ENCODE assay signal across 40 cellular contexts in the genomic region with DNA sequence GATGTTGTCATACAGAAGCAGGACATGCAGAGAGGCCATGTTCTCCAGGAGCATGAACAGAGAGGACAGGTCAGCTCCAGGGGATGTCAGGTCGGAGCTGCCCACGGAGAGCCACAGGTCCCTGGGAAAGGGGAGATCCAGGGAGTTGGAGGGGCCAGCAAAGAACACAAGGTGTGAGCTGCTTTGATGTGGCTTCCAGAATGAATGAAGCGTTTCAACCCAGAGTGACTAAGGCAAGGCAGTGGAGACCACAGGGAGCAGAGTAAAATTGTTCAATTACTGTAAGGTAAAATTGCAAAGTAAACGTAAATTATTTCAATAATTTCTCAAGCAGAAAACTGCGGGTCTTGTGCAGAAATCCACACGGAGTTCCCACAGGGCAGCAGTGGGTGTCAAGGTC. TPM values are rescaled to one million over a fixed set of nuclear protein-coding genes. Genes with fewer than 3 reads are reported as not detected.
"Had no signal": no experiment of that assay in that cellular context is flagged by ENCODE, and none has a peak within 500 bp of the region (broad histone marks: within the 10 kb centered on the region; RNA-seq: fewer than 3 reads in every experiment).

No MANE protein-coding gene starts in this region.

- H3K36me3 Mint-ChIP-seq: activated naive CD4-positive, alpha-beta T cell treated with anti-CD3 and anti-CD28 coated beads, Interleukin-2, amount 10 ng/mL, durations not matched to agents 7 days and 5 days; activated naive CD4-positive, alpha-beta T cell treated with anti-CD3 and anti-CD28 coated beads, Interleukin-2, amount 50 U/mL, for 24 hours; activated naive CD8-positive, alpha-beta T cell; activated naive CD8-positive, alpha-beta T cell treated with anti-CD3 and anti-CD28 coated beads for 36 hours; activated naive CD8-positive, alpha-beta T cell treated with anti-CD3 and anti-CD28 coated beads, Interleukin-2, amount 10 ng/mL, durations not matched to agents 7 days and 5 days; brain had no signal

- ATAC-seq: activated naive CD8-positive, alpha-beta T cell treated with anti-CD3 and anti-CD28 coated beads, Interleukin-2, amount 50 U/mL, for 24 hours; activated T-cell treated with anti-CD3 and anti-CD28 coated beads, Interleukin-2, amount 50 U/mL, for 4 hours; activated T-cell treated with anti-CD3 and anti-CD28 coated beads, Interleukin-2, amount 50 U/mL, for 72 hours; activated T-helper 17 cell treated with anti-CD3 and anti-CD28 coated beads, Interleukin-2, amount 50 U/mL, for 72 hours; body of pancreas had no signal

- H3K27ac Mint-ChIP-seq: activated naive CD4-positive, alpha-beta T cell treated with anti-CD3 and anti-CD28 coated beads for 36 hours; activated naive CD4-positive, alpha-beta T cell treated with anti-CD3 and anti-CD28 coated beads, Interleukin-2, amount 10 ng/mL, durations not matched to agents 7 days and 5 days; activated naive CD4-positive, alpha-beta T cell treated with anti-CD3 and anti-CD28 coated beads, Interleukin-2, amount 50 U/mL, for 24 hours; activated naive CD8-positive, alpha-beta T cell; activated naive CD8-positive, alpha-beta T cell treated with anti-CD3 and anti-CD28 coated beads for 36 hours; activated naive CD8-positive, alpha-beta T cell treated with anti-CD3 and anti-CD28 coated beads, Interleukin-2, amount 10 ng/mL, durations not matched to agents 7 days and 5 days; activated naive CD8-positive, alpha-beta T cell treated with anti-CD3 and anti-CD28 coated beads, Interleukin-2, amount 50 U/mL, for 24 hours; activated T-cell treated with anti-CD3 and anti-CD28 coated beads, Interleukin-2, amount 50 U/mL, for 24 hours; activated T-cell treated with anti-CD3 and anti-CD28 coated beads, Interleukin-2, amount 50 U/mL, for 72 hours; activated T-helper 1 cell treated with anti-CD3 and anti-CD28 coated beads, Interleukin-12 subunit alpha, Interleukin-12 subunit beta, Interleukin-2, Interleukin-4 antibody, amounts not matched to agents 30 ng/mL and 10 ng/mL and 1 ng/mL, durations not matched to agents 14 hours and 24 hours and 36 hours; activated T-helper 17 cell treated with anti-CD3 and anti-CD28 coated beads, Interleukin-2, amount 50 U/mL, for 72 hours; activated T-helper 2 cell treated with anti-CD3 and anti-CD28 coated beads, Interferon-gamma antibody, Interleukin-2, Interleukin-4, amounts not matched to agents 10 μg/mL and 5 μg/mL and 100 μg/mL, durations not matched to agents 14 hours and 24 hours and 36 hours; brain had no signal

- DNase-seq: activated effector memory CD4-positive, alpha-beta T cell treated with anti-CD3 and anti-CD28 coated beads, Interleukin-2, amount 50 U/mL, for 16 hours; activated effector memory CD4-positive, alpha-beta T cell treated with Interleukin-2 at 50 U/mL for 16 hours; activated gamma-delta T cell; activated gamma-delta T cell treated with Interleukin-2 at 50 U/mL for 16 hours; activated naive CD4-positive, alpha-beta T cell treated with anti-CD3 and anti-CD28 coated beads for 36 hours; activated naive CD4-positive, alpha-beta T cell treated with anti-CD3 and anti-CD28 coated beads, Interleukin-2, amount 10 ng/mL, durations not matched to agents 7 days and 5 days; activated naive CD4-positive, alpha-beta T cell treated with anti-CD3 and anti-CD28 coated beads, Interleukin-2, amount 50 U/mL, for 16 hours; activated naive CD4-positive, alpha-beta T cell treated with Interleukin-2 at 50 U/mL for 16 hours; activated naive CD8-positive, alpha-beta T cell treated with anti-CD3 and anti-CD28 coated beads for 36 hours; activated naive CD8-positive, alpha-beta T cell treated with anti-CD3 and anti-CD28 coated beads, Interleukin-2, amount 10 ng/mL, durations not matched to agents 7 days and 5 days; activated naive CD8-positive, alpha-beta T cell treated with anti-CD3 and anti-CD28 coated beads, Interleukin-2, amount 50 U/mL, for 24 hours; activated T-cell treated with anti-CD3 and anti-CD28 coated beads, Interleukin-2, amount 50 U/mL, for 24 hours; activated T-cell treated with anti-CD3 and anti-CD28 coated beads, Interleukin-2, amount 50 U/mL, for 4 hours; activated T-cell treated with anti-CD3 and anti-CD28 coated beads, Interleukin-2, amount 50 U/mL, for 48 hours; activated T-cell treated with anti-CD3 and anti-CD28 coated beads, Interleukin-2, amount 50 U/mL, for 72 hours; adrenal gland; amniotic stem cell; amygdala; anterior cingulate cortex; aorta; body of pancreas; brain microvascular endothelial cell; caudate nucleus; central memory CD4-positive, alpha-beta T cell; cerebellar nuclear complex had no signal

- H3K9me3 Mint-ChIP-seq: activated naive CD4-positive, alpha-beta T cell treated with anti-CD3 and anti-CD28 coated beads for 36 hours; activated naive CD4-positive, alpha-beta T cell treated with anti-CD3 and anti-CD28 coated beads, Interleukin-2, amount 10 ng/mL, durations not matched to agents 7 days and 5 days; activated naive CD4-positive, alpha-beta T cell treated with anti-CD3 and anti-CD28 coated beads, Interleukin-2, amount 50 U/mL, for 24 hours; activated naive CD8-positive, alpha-beta T cell treated with anti-CD3 and anti-CD28 coated beads for 36 hours; activated naive CD8-positive, alpha-beta T cell treated with anti-CD3 and anti-CD28 coated beads, Interleukin-2, amount 10 ng/mL, durations not matched to agents 7 days and 5 days; activated naive CD8-positive, alpha-beta T cell treated with anti-CD3 and anti-CD28 coated beads, Interleukin-2, amount 50 U/mL, for 24 hours; activated T-cell treated with anti-CD3 and anti-CD28 coated beads, Interleukin-2, amount 50 U/mL, for 24 hours; activated T-cell treated with anti-CD3 and anti-CD28 coated beads, Interleukin-2, amount 50 U/mL, for 4 hours; activated T-cell treated with anti-CD3 and anti-CD28 coated beads, Interleukin-2, amount 50 U/mL, for 72 hours; activated T-helper 1 cell treated with anti-CD3 and anti-CD28 coated beads, Interleukin-12 subunit alpha, Interleukin-12 subunit beta, Interleukin-2, Interleukin-4 antibody, amounts not matched to agents 30 ng/mL and 10 ng/mL and 1 ng/mL, durations not matched to agents 14 hours and 24 hours and 36 hours; activated T-helper 17 cell treated with anti-CD3 and anti-CD28 coated beads, Interleukin-2, amount 50 U/mL, for 72 hours; activated T-helper 2 cell treated with anti-CD3 and anti-CD28 coated beads, Interferon-gamma antibody, Interleukin-2, Interleukin-4, amounts not matched to agents 10 μg/mL and 5 μg/mL and 100 μg/mL, durations not matched to agents 14 hours and 24 hours and 36 hours; brain; central memory CD8-positive, alpha-beta T cell had no signal

RNA-seq across cellular contexts. Expression of a gene that starts 5.6 kb away (rescaled TPM):
- total RNA-seq: activated naive CD4-positive, alpha-beta T cell treated with anti-CD3 and anti-CD28 coated beads for 36 hours; activated naive CD8-positive, alpha-beta T cell treated with anti-CD3 and anti-CD28 coated beads for 36 hours; activated naive CD8-positive, alpha-beta T cell treated with anti-CD3 and anti-CD28 coated beads, Interleukin-2, amount 10 ng/mL, durations not matched to agents 7 days and 5 days; activated T-cell treated with anti-CD3 and anti-CD28 coated beads, Interleukin-2, amount 50 U/mL, for 4 hours; activated T-cell treated with anti-CD3 and anti-CD28 coated beads, Interleukin-2, amount 50 U/mL, for 72 hours; activated T-helper 1 cell treated with anti-CD3 and anti-CD28 coated beads, Interleukin-12 subunit alpha, Interleukin-12 subunit beta, Interleukin-2, Interleukin-4 antibody, amounts not matched to agents 30 ng/mL and 10 ng/mL and 1 ng/mL, durations not matched to agents 14 hours and 24 hours and 36 hours; activated T-helper 17 cell treated with anti-CD3 and anti-CD28 coated beads, Interleukin-2, amount 50 U/mL, for 72 hours; activated T-helper 2 cell treated with anti-CD3 and anti-CD28 coated beads, Interferon-gamma antibody, Interleukin-2, Interleukin-4, amounts not matched to agents 10 μg/mL and 5 μg/mL and 100 μg/mL, durations not matched to agents 14 hours and 24 hours and 36 hours; adrenal gland; aorta; ascending aorta; astrocyte; bronchial epithelial cell; cardiac muscle cell; cardiac septum; cerebellum; chondrocyte had no signal

RNA-seq across cellular contexts. Expression of a gene that starts 12.9 kb away (rescaled TPM):
- total RNA-seq: activated naive CD4-positive, alpha-beta T cell treated with anti-CD3 and anti-CD28 coated beads for 36 hours; activated naive CD8-positive, alpha-beta T cell treated with anti-CD3 and anti-CD28 coated beads for 36 hours; activated naive CD8-positive, alpha-beta T cell treated with anti-CD3 and anti-CD28 coated beads, Interleukin-2, amount 10 ng/mL, durations not matched to agents 7 days and 5 days; activated T-cell treated with anti-CD3 and anti-CD28 coated beads, Interleukin-2, amount 50 U/mL, for 4 hours; activated T-cell treated with anti-CD3 and anti-CD28 coated beads, Interleukin-2, amount 50 U/mL, for 72 hours; activated T-helper 1 cell treated with anti-CD3 and anti-CD28 coated beads, Interleukin-12 subunit alpha, Interleukin-12 subunit beta, Interleukin-2, Interleukin-4 antibody, amounts not matched to agents 30 ng/mL and 10 ng/mL and 1 ng/mL, durations not matched to agents 14 hours and 24 hours and 36 hours; activated T-helper 17 cell treated with anti-CD3 and anti-CD28 coated beads, Interleukin-2, amount 50 U/mL, for 72 hours; activated T-helper 2 cell treated with anti-CD3 and anti-CD28 coated beads, Interferon-gamma antibody, Interleukin-2, Interleukin-4, amounts not matched to agents 10 μg/mL and 5 μg/mL and 100 μg/mL, durations not matched to agents 14 hours and 24 hours and 36 hours; adrenal gland; aorta; ascending aorta; astrocyte; body of pancreas; breast epithelium; bronchial epithelial cell; cardiac muscle cell; cardiac septum; cerebellum; chondrocyte had no signal

RNA-seq across cellular contexts. Expression of a gene that starts 39.1 kb away (rescaled TPM):
- total RNA-seq: activated naive CD4-positive, alpha-beta T cell treated with anti-CD3 and anti-CD28 coated beads for 36 hours; activated naive CD8-positive, alpha-beta T cell treated with anti-CD3 and anti-CD28 coated beads for 36 hours; activated naive CD8-positive, alpha-beta T cell treated with anti-CD3 and anti-CD28 coated beads, Interleukin-2, amount 10 ng/mL, durations not matched to agents 7 days and 5 days; activated T-cell treated with anti-CD3 and anti-CD28 coated beads, Interleukin-2, amount 50 U/mL, for 4 hours; activated T-cell treated with anti-CD3 and anti-CD28 coated beads, Interleukin-2, amount 50 U/mL, for 72 hours; activated T-helper 1 cell treated with anti-CD3 and anti-CD28 coated beads, Interleukin-12 subunit alpha, Interleukin-12 subunit beta, Interleukin-2, Interleukin-4 antibody, amounts not matched to agents 30 ng/mL and 10 ng/mL and 1 ng/mL, durations not matched to agents 14 hours and 24 hours and 36 hours; activated T-helper 17 cell treated with anti-CD3 and anti-CD28 coated beads, Interleukin-2, amount 50 U/mL, for 72 hours; activated T-helper 2 cell treated with anti-CD3 and anti-CD28 coated beads, Interferon-gamma antibody, Interleukin-2, Interleukin-4, amounts not matched to agents 10 μg/mL and 5 μg/mL and 100 μg/mL, durations not matched to agents 14 hours and 24 hours and 36 hours; aorta; ascending aorta; astrocyte; body of pancreas; bronchial epithelial cell; cardiac muscle cell; cardiac septum; cerebellum; chondrocyte had no signal
